1 cellular context compared by ENCODE assay signal in the genomic region with DNA sequence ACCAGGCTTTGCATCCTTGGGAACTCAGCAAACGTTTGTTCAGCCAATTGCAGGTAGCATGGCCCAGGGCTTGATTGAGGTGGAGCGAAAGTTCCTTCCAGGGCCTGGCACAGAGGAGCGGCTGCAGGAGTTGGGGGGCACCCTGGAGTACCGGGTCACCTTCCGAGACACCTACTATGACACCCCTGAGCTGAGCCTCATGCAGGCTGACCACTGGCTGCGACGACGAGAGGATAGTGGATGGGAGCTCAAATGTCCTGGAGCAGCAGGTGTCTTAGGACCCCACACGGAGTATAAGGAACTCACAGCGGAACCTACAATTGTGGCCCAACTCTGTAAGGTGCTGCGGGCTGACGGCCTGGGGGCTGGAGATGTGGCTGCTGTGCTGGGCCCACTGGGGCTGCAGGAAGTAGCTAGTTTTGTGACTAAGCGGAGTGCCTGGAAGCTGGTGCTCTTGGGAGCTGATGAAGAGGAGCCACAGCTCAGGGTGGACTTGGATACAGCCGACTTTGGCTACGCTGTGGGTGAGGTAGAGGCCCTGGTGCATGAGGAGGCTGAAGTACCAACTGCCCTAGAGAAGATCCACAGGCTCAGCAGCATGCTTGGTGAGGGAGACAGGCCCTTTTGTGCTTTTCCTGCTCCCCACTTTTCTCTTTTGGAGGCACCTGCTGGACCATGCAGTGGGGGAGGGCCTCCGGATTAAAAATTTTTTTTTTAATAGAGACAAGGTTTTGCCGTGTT.
TF ChIP-seq lines count a peak whose summit lies in the region.

No MANE protein-coding gene starts in this region.

TF ChIP-seq in HepG2, 621 proteins besides CTCF, POLR2A, EP300 and RAD21 (continues in another document):
- 0 out of 2 replicates have a peak, but pooled peaks have one; percentile 13 for TF ChIP-seq REL (CRISPR knock-in tag; conservative IDR thresholded peaks at IDR 0.05)
- TF ChIP-seq MED8 (CRISPR knock-in tag; IDR thresholded peaks at IDR 0.05; ENCODE audit: insufficient replicate concordance) = peak; percentile 4
- peak; percentile 83; the same call in 1 of the 2 replicates for TF ChIP-seq EED (CRISPR knock-in tag; IDR thresholded peaks at IDR 0.05)
- no peak for TF ChIP-seq CBFB (CRISPR knock-in tag; IDR thresholded peaks at IDR 0.05)
- no peak for TF ChIP-seq ZNF282 (IDR thresholded peaks at IDR 0.05; ENCODE audit: partially characterized antibody)
- no peak for TF ChIP-seq TCF7L2 (IDR thresholded peaks at IDR 0.05; ENCODE audit: low read depth, low read length)
- no peak for TF ChIP-seq DMAP1 (CRISPR knock-in tag; IDR thresholded peaks at IDR 0.05)
- no peak for TF ChIP-seq PRMT3 (CRISPR knock-in tag; IDR thresholded peaks at IDR 0.05; ENCODE audit: borderline replicate concordance, low read depth)
- TF ChIP-seq, protein P1, sequence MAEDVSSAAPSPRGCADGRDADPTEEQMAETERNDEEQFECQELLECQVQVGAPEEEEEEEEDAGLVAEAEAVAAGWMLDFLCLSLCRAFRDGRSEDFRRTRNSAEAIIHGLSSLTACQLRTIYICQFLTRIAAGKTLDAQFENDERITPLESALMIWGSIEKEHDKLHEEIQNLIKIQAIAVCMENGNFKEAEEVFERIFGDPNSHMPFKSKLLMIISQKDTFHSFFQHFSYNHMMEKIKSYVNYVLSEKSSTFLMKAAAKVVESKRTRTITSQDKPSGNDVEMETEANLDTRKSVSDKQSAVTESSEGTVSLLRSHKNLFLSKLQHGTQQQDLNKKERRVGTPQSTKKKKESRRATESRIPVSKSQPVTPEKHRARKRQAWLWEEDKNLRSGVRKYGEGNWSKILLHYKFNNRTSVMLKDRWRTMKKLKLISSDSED (CRISPR knock-in tag; IDR thresholded peaks at IDR 0.05) = no peak
- no peak for TF ChIP-seq KLF16 (CRISPR knock-in tag; IDR thresholded peaks at IDR 0.05)
- TF ChIP-seq ZNF776 (CRISPR knock-in tag; IDR thresholded peaks at IDR 0.05) = peak; percentile 20
- TF ChIP-seq KMT2A (CRISPR knock-in tag; IDR thresholded peaks at IDR 0.05) = no peak
- peak; percentile 26; the same call in 1 of the 2 replicates for TF ChIP-seq ZNF331 (CRISPR knock-in tag; IDR thresholded peaks at IDR 0.05)
- no peak for TF ChIP-seq RNF2 (conservative IDR thresholded peaks at IDR 0.05; ENCODE audit: low read depth)
- peak; percentile 73; the same call in 1 of the 2 replicates for TF ChIP-seq ZNF136 (CRISPR knock-in tag; IDR thresholded peaks at IDR 0.05; ENCODE audit: low read depth)
- TF ChIP-seq MEIS2 (CRISPR knock-in tag; IDR thresholded peaks at IDR 0.05) = no peak; the same call in 1 of the 2 replicates
- peak; percentile 48; the same call in 1 of the 2 replicates for TF ChIP-seq CBX5 (CRISPR knock-in tag; IDR thresholded peaks at IDR 0.05; ENCODE audit: borderline replicate concordance)
- no peak for TF ChIP-seq RCOR2 (CRISPR knock-in tag; IDR thresholded peaks at IDR 0.05)
- TF ChIP-seq CEBPG (CRISPR knock-in tag; IDR thresholded peaks at IDR 0.05) = no peak
- TF ChIP-seq, protein P2, sequence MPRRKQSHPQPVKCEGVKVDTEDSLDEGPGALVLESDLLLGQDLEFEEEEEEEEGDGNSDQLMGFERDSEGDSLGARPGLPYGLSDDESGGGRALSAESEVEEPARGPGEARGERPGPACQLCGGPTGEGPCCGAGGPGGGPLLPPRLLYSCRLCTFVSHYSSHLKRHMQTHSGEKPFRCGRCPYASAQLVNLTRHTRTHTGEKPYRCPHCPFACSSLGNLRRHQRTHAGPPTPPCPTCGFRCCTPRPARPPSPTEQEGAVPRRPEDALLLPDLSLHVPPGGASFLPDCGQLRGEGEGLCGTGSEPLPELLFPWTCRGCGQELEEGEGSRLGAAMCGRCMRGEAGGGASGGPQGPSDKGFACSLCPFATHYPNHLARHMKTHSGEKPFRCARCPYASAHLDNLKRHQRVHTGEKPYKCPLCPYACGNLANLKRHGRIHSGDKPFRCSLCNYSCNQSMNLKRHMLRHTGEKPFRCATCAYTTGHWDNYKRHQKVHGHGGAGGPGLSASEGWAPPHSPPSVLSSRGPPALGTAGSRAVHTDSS (CRISPR knock-in tag; conservative IDR thresholded peaks at IDR 0.05) = 0 out of 2 replicates have a peak, but pooled peaks have one; percentile 6
- no peak for TF ChIP-seq MZF1 (CRISPR knock-in tag; IDR thresholded peaks at IDR 0.05; ENCODE audit: borderline replicate concordance)
- no peak for TF ChIP-seq NRL (CRISPR knock-in tag; IDR thresholded peaks at IDR 0.05; ENCODE audit: borderline replicate concordance)
- TF ChIP-seq ZNF263 (CRISPR knock-in tag; IDR thresholded peaks at IDR 0.05) = no peak
- no peak for TF ChIP-seq MEIS1 (CRISPR knock-in tag; IDR thresholded peaks at IDR 0.05; ENCODE audit: borderline replicate concordance)
- no peak for TF ChIP-seq MLLT10 (CRISPR knock-in tag; IDR thresholded peaks at IDR 0.05)
- 0 out of 3 replicates have a peak, but pooled peaks have one; percentile 11 for TF ChIP-seq MXI1 (IDR thresholded peaks at IDR 0.05; ENCODE audit: borderline replicate concordance, low read depth, low read length)
- TF ChIP-seq PPARG (CRISPR knock-in tag; conservative IDR thresholded peaks at IDR 0.05) = no peak
- no peak for TF ChIP-seq AHR (CRISPR knock-in tag; IDR thresholded peaks at IDR 0.05)
- TF ChIP-seq, protein P3, sequence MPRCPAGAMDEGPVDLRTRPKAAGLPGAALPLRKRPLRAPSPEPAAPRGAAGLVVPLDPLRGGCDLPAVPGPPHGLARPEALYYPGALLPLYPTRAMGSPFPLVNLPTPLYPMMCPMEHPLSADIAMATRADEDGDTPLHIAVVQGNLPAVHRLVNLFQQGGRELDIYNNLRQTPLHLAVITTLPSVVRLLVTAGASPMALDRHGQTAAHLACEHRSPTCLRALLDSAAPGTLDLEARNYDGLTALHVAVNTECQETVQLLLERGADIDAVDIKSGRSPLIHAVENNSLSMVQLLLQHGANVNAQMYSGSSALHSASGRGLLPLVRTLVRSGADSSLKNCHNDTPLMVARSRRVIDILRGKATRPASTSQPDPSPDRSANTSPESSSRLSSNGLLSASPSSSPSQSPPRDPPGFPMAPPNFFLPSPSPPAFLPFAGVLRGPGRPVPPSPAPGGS (CRISPR knock-in tag; IDR thresholded peaks at IDR 0.05) = no peak
- TF ChIP-seq, protein P4, sequence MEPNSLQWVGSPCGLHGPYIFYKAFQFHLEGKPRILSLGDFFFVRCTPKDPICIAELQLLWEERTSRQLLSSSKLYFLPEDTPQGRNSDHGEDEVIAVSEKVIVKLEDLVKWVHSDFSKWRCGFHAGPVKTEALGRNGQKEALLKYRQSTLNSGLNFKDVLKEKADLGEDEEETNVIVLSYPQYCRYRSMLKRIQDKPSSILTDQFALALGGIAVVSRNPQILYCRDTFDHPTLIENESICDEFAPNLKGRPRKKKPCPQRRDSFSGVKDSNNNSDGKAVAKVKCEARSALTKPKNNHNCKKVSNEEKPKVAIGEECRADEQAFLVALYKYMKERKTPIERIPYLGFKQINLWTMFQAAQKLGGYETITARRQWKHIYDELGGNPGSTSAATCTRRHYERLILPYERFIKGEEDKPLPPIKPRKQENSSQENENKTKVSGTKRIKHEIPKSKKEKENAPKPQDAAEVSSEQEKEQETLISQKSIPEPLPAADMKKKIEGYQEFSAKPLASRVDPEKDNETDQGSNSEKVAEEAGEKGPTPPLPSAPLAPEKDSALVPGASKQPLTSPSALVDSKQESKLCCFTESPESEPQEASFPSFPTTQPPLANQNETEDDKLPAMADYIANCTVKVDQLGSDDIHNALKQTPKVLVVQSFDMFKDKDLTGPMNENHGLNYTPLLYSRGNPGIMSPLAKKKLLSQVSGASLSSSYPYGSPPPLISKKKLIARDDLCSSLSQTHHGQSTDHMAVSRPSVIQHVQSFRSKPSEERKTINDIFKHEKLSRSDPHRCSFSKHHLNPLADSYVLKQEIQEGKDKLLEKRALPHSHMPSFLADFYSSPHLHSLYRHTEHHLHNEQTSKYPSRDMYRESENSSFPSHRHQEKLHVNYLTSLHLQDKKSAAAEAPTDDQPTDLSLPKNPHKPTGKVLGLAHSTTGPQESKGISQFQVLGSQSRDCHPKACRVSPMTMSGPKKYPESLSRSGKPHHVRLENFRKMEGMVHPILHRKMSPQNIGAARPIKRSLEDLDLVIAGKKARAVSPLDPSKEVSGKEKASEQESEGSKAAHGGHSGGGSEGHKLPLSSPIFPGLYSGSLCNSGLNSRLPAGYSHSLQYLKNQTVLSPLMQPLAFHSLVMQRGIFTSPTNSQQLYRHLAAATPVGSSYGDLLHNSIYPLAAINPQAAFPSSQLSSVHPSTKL (CRISPR knock-in tag; IDR thresholded peaks at IDR 0.05) = no peak
- no peak for TF ChIP-seq ZMYM2 (CRISPR knock-in tag; IDR thresholded peaks at IDR 0.05)
- no peak for TF ChIP-seq KDM3A (CRISPR knock-in tag; IDR thresholded peaks at IDR 0.05; ENCODE audit: low read depth)
- TF ChIP-seq MAZ (IDR thresholded peaks at IDR 0.05; ENCODE audit: borderline replicate concordance, low read depth, low read length) = no peak
- TF ChIP-seq MAZ (CRISPR knock-in tag; IDR thresholded peaks at IDR 0.05; ENCODE audit: low read depth) = no peak
- TF ChIP-seq ZNF33B (CRISPR knock-in tag; IDR thresholded peaks at IDR 0.05) = no peak
- no peak for TF ChIP-seq CCAR2 (optimal IDR thresholded peaks at IDR 0.05; ENCODE audit: low read depth, low read length)
- TF ChIP-seq ZNF33A (CRISPR knock-in tag; IDR thresholded peaks at IDR 0.05; ENCODE audit: borderline replicate concordance) = no peak
- TF ChIP-seq NONO (IDR thresholded peaks at IDR 0.05) = no peak
- TF ChIP-seq NONO (CRISPR knock-in tag; conservative IDR thresholded peaks at IDR 0.05) = no peak
- TF ChIP-seq, protein P5, sequence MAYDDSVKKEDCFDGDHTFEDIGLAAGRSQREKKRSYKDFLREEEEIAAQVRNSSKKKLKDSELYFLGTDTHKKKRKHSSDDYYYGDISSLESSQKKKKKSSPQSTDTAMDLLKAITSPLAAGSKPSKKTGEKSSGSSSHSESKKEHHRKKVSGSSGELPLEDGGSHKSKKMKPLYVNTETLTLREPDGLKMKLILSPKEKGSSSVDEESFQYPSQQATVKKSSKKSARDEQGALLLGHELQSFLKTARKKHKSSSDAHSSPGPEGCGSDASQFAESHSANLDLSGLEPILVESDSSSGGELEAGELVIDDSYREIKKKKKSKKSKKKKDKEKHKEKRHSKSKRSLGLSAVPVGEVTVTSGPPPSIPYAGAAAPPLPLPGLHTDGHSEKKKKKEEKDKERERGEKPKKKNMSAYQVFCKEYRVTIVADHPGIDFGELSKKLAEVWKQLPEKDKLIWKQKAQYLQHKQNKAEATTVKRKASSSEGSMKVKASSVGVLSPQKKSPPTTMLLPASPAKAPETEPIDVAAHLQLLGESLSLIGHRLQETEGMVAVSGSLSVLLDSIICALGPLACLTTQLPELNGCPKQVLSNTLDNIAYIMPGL (CRISPR knock-in tag; IDR thresholded peaks at IDR 0.05; ENCODE audit: borderline replicate concordance in 1 of 2, low read depth in 1 of 2) = no peak
- 0 out of 2 replicates have a peak, but pooled peaks have one; percentile 7 for TF ChIP-seq NR1H2 (CRISPR knock-in tag; IDR thresholded peaks at IDR 0.05; ENCODE audit: borderline replicate concordance, low read depth)
- 0 out of 2 replicates have a peak, but pooled peaks have one; percentile 54 for TF ChIP-seq FIP1L1 (IDR thresholded peaks at IDR 0.05; ENCODE audit: borderline replicate concordance, insufficient read depth, low read depth, low read length)
- TF ChIP-seq, protein P6, sequence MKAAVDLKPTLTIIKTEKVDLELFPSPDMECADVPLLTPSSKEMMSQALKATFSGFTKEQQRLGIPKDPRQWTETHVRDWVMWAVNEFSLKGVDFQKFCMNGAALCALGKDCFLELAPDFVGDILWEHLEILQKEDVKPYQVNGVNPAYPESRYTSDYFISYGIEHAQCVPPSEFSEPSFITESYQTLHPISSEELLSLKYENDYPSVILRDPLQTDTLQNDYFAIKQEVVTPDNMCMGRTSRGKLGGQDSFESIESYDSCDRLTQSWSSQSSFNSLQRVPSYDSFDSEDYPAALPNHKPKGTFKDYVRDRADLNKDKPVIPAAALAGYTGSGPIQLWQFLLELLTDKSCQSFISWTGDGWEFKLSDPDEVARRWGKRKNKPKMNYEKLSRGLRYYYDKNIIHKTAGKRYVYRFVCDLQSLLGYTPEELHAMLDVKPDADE (CRISPR knock-in tag; IDR thresholded peaks at IDR 0.05) = no peak
- no peak for TF ChIP-seq NFE2L2 (IDR thresholded peaks at IDR 0.05; ENCODE audit: low read length)
- 0 out of 2 replicates have a peak, but pooled peaks have one; percentile 18 for TF ChIP-seq ETV5 (CRISPR knock-in tag; IDR thresholded peaks at IDR 0.05; ENCODE audit: borderline replicate concordance)
- no peak for TF ChIP-seq FOXO1 (CRISPR knock-in tag; IDR thresholded peaks at IDR 0.05)
- no peak for TF ChIP-seq FOXP1 (IDR thresholded peaks at IDR 0.05)
- TF ChIP-seq FOXP1 (CRISPR knock-in tag; IDR thresholded peaks at IDR 0.05) = no peak
- no peak for TF ChIP-seq ZFP41 (CRISPR knock-in tag; IDR thresholded peaks at IDR 0.05; ENCODE audit: borderline replicate concordance)
- TF ChIP-seq HOXA7 (CRISPR knock-in tag; IDR thresholded peaks at IDR 0.05) = no peak
- no peak for TF ChIP-seq HMG20B (CRISPR knock-in tag; conservative IDR thresholded peaks at IDR 0.05)
- TF ChIP-seq PITX1 (CRISPR knock-in tag; IDR thresholded peaks at IDR 0.05) = no peak
- TF ChIP-seq POLR2G (IDR thresholded peaks at IDR 0.05; ENCODE audit: low read depth, low read length) = 0 out of 2 replicates have a peak, but pooled peaks have one; percentile 25
- no peak for TF ChIP-seq ZFAT (CRISPR knock-in tag; conservative IDR thresholded peaks at IDR 0.05)
- no peak for TF ChIP-seq ZSCAN12 (CRISPR knock-in tag; IDR thresholded peaks at IDR 0.05)
- TF ChIP-seq MATR3 (CRISPR knock-in tag; IDR thresholded peaks at IDR 0.05) = 0 out of 2 replicates have a peak, but pooled peaks have one; percentile 60
- TF ChIP-seq ZNF674 (CRISPR knock-in tag; IDR thresholded peaks at IDR 0.05; ENCODE audit: low read depth) = no peak
- no peak for TF ChIP-seq MIXL1 (CRISPR knock-in tag; IDR thresholded peaks at IDR 0.05)
- TF ChIP-seq, protein P7, sequence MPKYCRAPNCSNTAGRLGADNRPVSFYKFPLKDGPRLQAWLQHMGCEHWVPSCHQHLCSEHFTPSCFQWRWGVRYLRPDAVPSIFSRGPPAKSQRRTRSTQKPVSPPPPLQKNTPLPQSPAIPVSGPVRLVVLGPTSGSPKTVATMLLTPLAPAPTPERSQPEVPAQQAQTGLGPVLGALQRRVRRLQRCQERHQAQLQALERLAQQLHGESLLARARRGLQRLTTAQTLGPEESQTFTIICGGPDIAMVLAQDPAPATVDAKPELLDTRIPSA (CRISPR knock-in tag; IDR thresholded peaks at IDR 0.05; ENCODE audit: borderline replicate concordance) = no peak
- TF ChIP-seq ZNF121 (CRISPR knock-in tag; IDR thresholded peaks at IDR 0.05) = no peak
- no peak for TF ChIP-seq GZF1 (CRISPR knock-in tag; IDR thresholded peaks at IDR 0.05)
- TF ChIP-seq HNRNPUL1 (IDR thresholded peaks at IDR 0.05; ENCODE audit: low read depth, low read length) = no peak
- TF ChIP-seq STAG1 (CRISPR knock-in tag; IDR thresholded peaks at IDR 0.05) = no peak
